ENCODE assay signal across 8 cellular contexts in the genomic region with DNA sequence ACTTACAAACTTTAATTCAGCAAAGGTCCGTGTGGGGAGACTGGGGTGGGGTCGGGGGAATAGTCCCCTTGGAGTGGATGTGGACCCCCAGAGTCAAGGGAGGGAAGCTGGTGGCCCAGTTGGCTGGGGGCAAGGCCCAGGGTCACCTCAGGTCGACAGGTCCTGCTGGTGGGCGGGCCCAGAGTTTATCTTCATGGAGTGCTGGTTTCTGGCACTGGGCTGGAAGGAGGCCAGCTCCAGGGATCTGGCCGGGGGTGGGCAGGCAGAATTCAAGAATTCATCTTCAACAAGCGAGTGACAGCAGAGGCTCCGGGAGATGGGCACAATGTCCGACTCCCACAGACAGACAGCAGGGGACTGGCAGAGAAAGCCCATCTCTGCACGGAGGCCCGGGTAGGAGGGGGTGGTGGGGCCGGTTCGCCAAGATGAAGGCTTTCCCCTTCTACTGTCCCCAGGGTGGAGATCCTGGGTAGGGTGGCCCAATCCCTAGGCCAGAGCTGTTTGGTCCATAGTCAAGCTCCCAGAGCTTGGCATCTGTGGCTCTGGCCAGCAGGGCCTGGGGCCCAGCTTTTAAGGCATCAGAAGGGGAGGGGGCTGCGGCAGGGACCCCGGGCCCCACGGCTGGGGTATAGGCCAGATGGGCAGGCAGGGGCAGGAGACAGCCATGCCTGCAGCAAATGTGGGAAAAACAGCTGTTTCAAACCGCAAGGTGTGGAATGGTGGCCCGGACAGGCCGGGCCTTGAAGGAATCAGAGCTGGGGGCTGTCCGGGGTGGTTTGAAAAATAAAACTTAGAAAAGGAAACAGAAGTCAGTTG. TPM values are rescaled to one million over a fixed set of nuclear protein-coding genes. Genes with fewer than 3 reads are reported as not detected.
A peak's percentile ranks its signal among the peaks of the same experiment; 100 is the strongest.
DNase-seq lines count a peak whose midpoint lies in the region; ATAC-seq, FAIRE-seq and TF ChIP-seq lines count a peak whose summit lies in the region.

No MANE protein-coding gene starts in this region.

- DNase-seq in Right ventricle myocardium superior (no peak), cardiac septum (ENCODE audit: low spot score) (no peak), astrocyte (ENCODE audit: low read depth) (no peak), mesenteric fat pad (ENCODE audit: low spot score) (peak; percentile 89), aorta (no peak), ACHN (no peak), GM13976 (ENCODE audit: low spot score) (no peak)

- no peaks in the 10 kb centered on the region for H3K27me3 Mint-ChIP-seq in astrocyte (ENCODE audit: low read depth, unreplicated experiment)

- in situ Hi-C loops in ACHN (cut with HindIII; ENCODE audit: low pct_ligation_motif_present, low pct_unique_long_range_greater_than_20kb, low sequenced_read_pairs): no loop called here
- in situ Hi-C loops in GM13976 (cut with MboI; ENCODE audit: low sequenced_read_pairs, unreplicated experiment): no loop called here

- peaks cover 6% of the 10 kb centered on the region for H3K36me3 ChIP-seq in astrocyte (ENCODE audit: insufficient read depth, low read length)
- peaks cover 0 to 5% of the 10 kb centered on the region in 2 donors for H3K36me3 ChIP-seq in aorta (ENCODE audit: control insufficient read depth in 1 of 2, insufficient read depth in 2 of 2, low read length in 1 of 2)

- H2AFZ ChIP-seq in astrocyte (ENCODE audit: low read depth, low read length): no peak overlapping the region

- H3K27me3 ChIP-seq in astrocyte (ENCODE audit: insufficient read depth, low read length) (no peaks in the 10 kb centered on the region), aorta (ENCODE audit: control insufficient read depth in 1 of 2, insufficient read depth in 2 of 2, low read length in 1 of 2) (no peaks in the 10 kb centered on the region)

- H3K4me3 ChIP-seq in astrocyte (ENCODE audit: insufficient read depth, low read depth, low read length): no peak overlapping the region
- no peak overlapping the region for H3K4me3 ChIP-seq in aorta (ENCODE audit: low read length in 2 of 2)

- H3K4me2 ChIP-seq in astrocyte (ENCODE audit: low read length): peak overlapping the region; percentile 85

- peak overlapping the region; percentile 80 for H3K9ac ChIP-seq in astrocyte (ENCODE audit: low read length)

- no peaks in the 10 kb centered on the region for H4K20me1 ChIP-seq in astrocyte (ENCODE audit: insufficient read depth, low read length)

- H3K4me3 Mint-ChIP-seq in astrocyte (ENCODE audit: unreplicated experiment): peak overlapping the region; percentile 94

- FAIRE-seq in astrocyte (lab: Jason Lieb, UNC): no peak

- H3K27ac ChIP-seq in astrocyte (ENCODE audit: low read depth, low read length) (no peak overlapping the region), aorta (ENCODE audit: low read depth in 1 of 2, low read length in 2 of 2) (no peak overlapping the region)

- peaks cover 6% of the 10 kb centered on the region for H3K4me1 Mint-ChIP-seq in astrocyte (ENCODE audit: low read depth, unreplicated experiment)

- H3K4me1 ChIP-seq in astrocyte (ENCODE audit: insufficient read depth, low read length) (no peaks in the 10 kb centered on the region), aorta (ENCODE audit: control insufficient read depth in 1 of 2, insufficient read depth in 2 of 2, low read length in 2 of 2) (no peaks in the 10 kb centered on the region)

- WGBS in aorta, 2 donors: 54 to 59% methylated on average over 19 of the region's 19 CpGs

- no peak overlapping the region for H3K27ac Mint-ChIP-seq in astrocyte (ENCODE audit: unreplicated experiment)

- intact Hi-C loops in Right ventricle myocardium superior (cut with DNase I): no loop called here
- intact Hi-C loops in cardiac septum (cut with DNase I): no loop called here
- intact Hi-C loops in aorta (cut with DNase I): no loop called here

- H3K36me3 Mint-ChIP-seq in astrocyte (ENCODE audit: low read depth, unreplicated experiment): peaks cover 5% of the 10 kb centered on the region

- no peak for TF ChIP-seq CTCF in astrocyte (IDR thresholded peaks at IDR 0.05; ENCODE audit: insufficient read depth, low read depth, low read length)
- no peak for TF ChIP-seq CTCF in GM13976 (IDR thresholded peaks at IDR 0.05; ENCODE audit: borderline replicate concordance, control extremely low read depth, extremely low read depth, insufficient read depth, missing control alignments)

- H3K9me3 Mint-ChIP-seq in astrocyte (ENCODE audit: unreplicated experiment): no peaks in the 10 kb centered on the region

- ATAC-seq in Right ventricle myocardium superior (ENCODE audit: poor library complexity): peak; percentile 29
- ATAC-seq in aorta (ENCODE audit: low FRiP score): peak; percentile 16
- ATAC-seq in GM18870 (IDR thresholded peaks at IDR 0.05; ENCODE audit: unreplicated experiment): no peak

- peaks cover 6% of the 10 kb centered on the region for H3K79me2 ChIP-seq in astrocyte (ENCODE audit: insufficient read depth, low read length)

- H3K9me3 ChIP-seq in astrocyte (ENCODE audit: insufficient read depth, low read depth, low read length) (no peaks in the 10 kb centered on the region), aorta (ENCODE audit: control insufficient read depth, low read length) (no peaks in the 10 kb centered on the region)

RNA-seq across cellular contexts. Expression of a gene that starts 0.6 kb away (rescaled TPM):
- total RNA-seq in Right ventricle myocardium superior (19.8 TPM), cardiac septum (16.9 TPM), astrocyte (18.6 and 24.4 TPM in 2 replicates), mesenteric fat pad (18.2 TPM), aorta (10 to 100 TPM in 1 of 2 donors, 1 to 10 TPM in 1; 7.5 to 17.3 TPM)
- polyA plus RNA-seq in aorta: 10 to 100 TPM; 25.8 to 26.0 TPM

RNA-seq across cellular contexts. Expression of a gene that starts 6.8 kb away (rescaled TPM):
- total RNA-seq in Right ventricle myocardium superior: 0.91 TPM
- total RNA-seq in cardiac septum: 1.9 TPM
- total RNA-seq in astrocyte: 2.5 and 3.4 TPM in 2 replicates
- 0.55 TPM for total RNA-seq in mesenteric fat pad
- 1 to 10 TPM; 1.3 to 3.1 TPM for total RNA-seq in aorta
- polyA plus RNA-seq in aorta: 10 to 100 TPM in 1 of 2 donors, 1 to 10 TPM in 1; 2.1 to 22.4 TPM

RNA-seq across cellular contexts. Expression of a gene that starts 16.9 kb away (rescaled TPM):
- total RNA-seq in Right ventricle myocardium superior: 9.9 TPM
- 17.8 TPM for total RNA-seq in cardiac septum
- total RNA-seq in astrocyte: 27.5 and 29.6 TPM in 2 replicates
- 23.0 TPM for total RNA-seq in mesenteric fat pad
- total RNA-seq in aorta: 10 to 100 TPM; 24.0 TPM
- 10 to 100 TPM in 1 of 2 donors, 1 to 10 TPM in 1; 7.9 to 10.4 TPM for polyA plus RNA-seq in aorta

RNA-seq across cellular contexts. Expression of a gene that starts 23.0 kb away (rescaled TPM):
- total RNA-seq in Right ventricle myocardium superior (31.0 TPM), cardiac septum (14.4 TPM), astrocyte (10.9 and 12.4 TPM in 2 replicates), mesenteric fat pad (25.0 TPM), aorta (10 to 100 TPM; 10.1 to 10.5 TPM)
- 1 to 10 TPM; 6.3 to 7.8 TPM for polyA plus RNA-seq in aorta

RNA-seq across cellular contexts. Expression of a gene that starts 26.7 kb away (rescaled TPM):
- total RNA-seq in Right ventricle myocardium superior (0.11 TPM), cardiac septum (0.67 TPM), astrocyte (0.07 and 0.31 TPM in 2 replicates), mesenteric fat pad (1.2 TPM), aorta (1 to 10 TPM; 1.3 to 2.5 TPM)
- under 1 TPM in 1 of 2 donors, not detected in 1; 0.10 TPM for polyA plus RNA-seq in aorta
